9 cellular contexts compared by ENCODE assay signal in the genomic region with DNA sequence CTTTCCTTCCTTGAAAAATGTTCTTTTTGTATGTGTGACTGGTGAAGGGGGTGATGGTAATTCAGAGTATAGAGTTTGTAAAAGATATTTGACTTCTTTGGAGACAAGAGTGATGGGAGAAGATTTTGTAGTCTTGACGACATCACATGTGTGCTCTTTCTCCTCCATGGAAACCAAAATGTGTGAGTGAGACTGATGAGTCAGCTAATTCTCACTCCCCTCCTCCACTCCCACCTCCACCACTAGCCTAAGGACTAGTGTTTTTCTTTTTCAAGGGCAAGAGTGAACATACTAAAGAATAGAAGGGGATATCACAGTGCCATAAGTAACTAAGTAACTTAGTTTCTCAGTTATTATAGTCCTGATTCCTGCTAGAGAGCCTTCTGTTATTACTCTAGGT. TPM values are rescaled to one million over a fixed set of nuclear protein-coding genes. Genes with fewer than 3 reads are reported as not detected.
"Had no signal": no experiment of that assay in that cellular context is flagged by ENCODE, and none has a peak within 500 bp of the region (broad histone marks: within the 10 kb centered on the region; RNA-seq: fewer than 3 reads in every experiment).

No MANE protein-coding gene starts in this region.

- DNase-seq: GM23248, GOT3, H9, HCEC 1CT, Karpas-422 had no signal

- H3K4me2 ChIP-seq: KMS-11 had no signal

- H2AFZ ChIP-seq: GM23248 had no signal

- H3K27ac ChIP-seq: GM23248, KMS-11 had no signal

- H3K4me3 ChIP-seq: GM23248 had no signal

- H3K9ac ChIP-seq: GM23248, KMS-11 had no signal

- FAIRE-seq: H54, HTR-8/SVneo had no signal

RNA-seq across cellular contexts. Expression of a gene that starts 14.0 kb away (rescaled TPM):
- total RNA-seq: GM23248, HT-29 had no signal
- polyA plus RNA-seq: GM23248 had no signal
